21 cellular contexts compared by ENCODE assay signal in genomic region chr6:166825553-166826145, GRCh38.
DNase-seq lines count a peak whose midpoint lies in the region; ATAC-seq, FAIRE-seq and TF ChIP-seq lines count a peak whose summit lies in the region.
"Had no signal": no experiment of that assay in that cellular context is flagged by ENCODE, and none has a peak within 500 bp of the region (broad histone marks: within the 10 kb centered on the region; RNA-seq: fewer than 3 reads in every experiment).

No MANE protein-coding gene starts in this region.

- H3K36me3 ChIP-seq in MG63 = no peaks in the 10 kb centered on the region
- H3K36me3 ChIP-seq in bronchial epithelial cell (ENCODE audit: control insufficient read depth, insufficient read depth, low read length) = no peaks in the 10 kb centered on the region
- H3K36me3 ChIP-seq in kidney epithelial cell (ENCODE audit: control insufficient read depth, insufficient read depth, low read length) = no peaks in the 10 kb centered on the region
- H3K36me3 ChIP-seq: esophagus squamous epithelium had no signal

- H3K27me3 ChIP-seq in MG63 (peaks cover 11% of the 10 kb centered on the region; the same call in 1 of the 2 replicates), bronchial epithelial cell (ENCODE audit: control insufficient read depth, insufficient read depth, low read length) (no peaks in the 10 kb centered on the region), kidney epithelial cell (ENCODE audit: control insufficient read depth, insufficient read depth, low read length) (no peaks in the 10 kb centered on the region)
- H3K27me3 ChIP-seq: esophagus squamous epithelium, hepatocyte had no signal

- FAIRE-seq in bronchial epithelial cell (lab: Jason Lieb, UNC) = no peak
- FAIRE-seq: A549 had no signal

- no peaks in the 10 kb centered on the region for H3K9me3 ChIP-seq in MG63
- H3K9me3 ChIP-seq: A549, esophagus squamous epithelium, psoas muscle had no signal

- H3K4me3 ChIP-seq in AG10803 (ENCODE audit: low read length) (no peak overlapping the region), MG63 (no peak overlapping the region), bronchial epithelial cell (ENCODE audit: low read depth, low read length) (no peak overlapping the region), kidney epithelial cell (ENCODE audit: low read depth, low read length) (no peak overlapping the region)
- H3K4me3 ChIP-seq: A549, esophagus squamous epithelium, hepatocyte, psoas muscle had no signal

- TF ChIP-seq CTCF in AG10803 (conservative IDR thresholded peaks at IDR 0.05; ENCODE audit: low read length) = no peak
- no peak for TF ChIP-seq CTCF in bronchial epithelial cell (IDR thresholded peaks at IDR 0.05; ENCODE audit: insufficient read depth, low read length, severe bottlenecking)
- no peak for TF ChIP-seq CTCF in kidney epithelial cell (IDR thresholded peaks at IDR 0.05; ENCODE audit: insufficient read depth, low read length, poor library complexity, severe bottlenecking)

- DNase-seq in AG10803 (ENCODE audit: low read depth) (peak; percentile 9), MG63 (peak; percentile 28), bronchial epithelial cell (ENCODE audit: low read depth) (peak; percentile 7), kidney epithelial cell (ENCODE audit: low read depth) (peak; percentile 38), SW 1271 (lab: John Stamatoyannopoulos, UW) (no peak), cortex of kidney (lab: John Stamatoyannopoulos, UW) (no peak), NCI-H2171 (lab: John Stamatoyannopoulos, UW) (no peak)
- DNase-seq: activated gamma-delta T cell treated with Interleukin-2 at 50 U/mL for 16 hours; anterior cingulate cortex; CD4-positive, alpha-beta T cell; DND-41; esophagus squamous epithelium; mesendoderm; NCI-H2029; NCI-H510A treated with DMSO at 0.1 percent for 48 hours; nephron progenitor cell; psoas muscle; stimulated activated naive CD8-positive, alpha-beta T cell treated with anti-CD3 and anti-CD28 coated beads, Interleukin-15, Interleukin-2, amounts not matched to agents 100 U/mL and 50 U/mL, for 24 hours had no signal

- no peak for ATAC-seq in GM21528 (IDR thresholded peaks at IDR 0.05; ENCODE audit: low FRiP score, unreplicated experiment)
- ATAC-seq: A549; psoas muscle; stimulated activated naive CD8-positive, alpha-beta T cell treated with anti-CD3 and anti-CD28 coated beads, Interleukin-15, Interleukin-2, amounts not matched to agents 100 U/mL and 50 U/mL, for 24 hours had no signal

Comparison
In these comparisons a context has a peak if more than half of its experiments do, and no peak if none do; other contexts are left out.
1. DNase-seq: peak in AG10803 (single experiment), MG63 (single experiment), bronchial epithelial cell (single experiment) and kidney epithelial cell (single experiment); none in SW 1271 (0 of 2), cortex of kidney (single experiment) and NCI-H2171 (single experiment).